22 cellular contexts compared by ENCODE assay signal in the genomic region with DNA sequence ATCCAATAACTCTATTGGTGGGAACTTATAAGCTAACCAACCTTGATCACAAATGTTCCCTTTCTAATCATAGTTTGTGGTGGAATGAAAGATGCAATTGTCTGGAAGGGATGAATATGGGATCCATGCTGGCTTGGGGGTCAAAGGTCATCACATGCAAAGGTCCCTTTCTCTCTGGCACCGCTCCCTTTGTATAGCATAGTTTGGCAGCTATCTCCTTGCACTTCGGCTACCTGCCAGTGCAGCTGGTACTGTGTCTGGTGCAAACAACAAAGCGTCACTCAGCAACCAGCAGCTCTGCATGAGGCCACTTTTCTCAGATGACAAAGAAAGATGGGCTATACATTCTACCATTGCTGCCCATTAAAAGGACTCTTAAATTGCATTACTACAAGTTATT.
A peak's percentile ranks its signal among the peaks of the same experiment; 100 is the strongest.
DNase-seq lines count a peak whose midpoint lies in the region; ATAC-seq and TF ChIP-seq lines count a peak whose summit lies in the region.
"Had no signal": no experiment of that assay in that cellular context is flagged by ENCODE, and none has a peak within 500 bp of the region (broad histone marks: within the 10 kb centered on the region; RNA-seq: fewer than 3 reads in every experiment).

No MANE protein-coding gene starts in this region.

- TF ChIP-seq CTCF in endodermal cell (conservative IDR thresholded peaks at IDR 0.05): no peak

- DNase-seq in DMS 273 (lab: John Stamatoyannopoulos, UW; ENCODE audit: unreplicated experiment): peak; percentile 85
- peak; percentile 26 for DNase-seq in NCI-H2029 treated with DMSO at 0.1 percent for 48 hours (lab: John Stamatoyannopoulos, UW)
- DNase-seq in NCI-H748 treated with DMSO at 0.1 percent for 48 hours (lab: John Stamatoyannopoulos, UW): peak; percentile 72
- DNase-seq in endodermal cell: no peak
- no peak for DNase-seq in globus pallidus (ENCODE audit: low spot score)
- no peak for DNase-seq in stimulated activated naive CD4-positive, alpha-beta T cell (lab: John Stamatoyannopoulos, UW)
- no peak for DNase-seq in activated CD4-positive, alpha-beta T cell treated with anti-CD3 and anti-CD28 coated beads, Interleukin-2, amount 50 U/mL, for 48 hours
- DNase-seq: ACHN; activated CD8-positive, alpha-beta T cell treated with anti-CD3 and anti-CD28 coated beads for 36 hours; activated gamma-delta T cell; activated T-cell treated with anti-CD3 and anti-CD28 coated beads for 4 hours; brain microvascular endothelial cell; head of caudate nucleus; left cardiac atrium; NCI-H1048; NCI-H226; nephron progenitor cell; posterior cingulate gyrus; sigmoid colon; SK-N-SH had no signal

- H3K36me3 Mint-ChIP-seq in endodermal cell (ENCODE audit: low read depth): no peaks in the 10 kb centered on the region

- H3K27ac Mint-ChIP-seq in endodermal cell: no peak overlapping the region
- H3K27ac Mint-ChIP-seq: activated CD8-positive, alpha-beta T cell treated with anti-CD3 and anti-CD28 coated beads for 36 hours; nephron progenitor cell had no signal

- peaks cover 4% of the 10 kb centered on the region for H3K27me3 Mint-ChIP-seq in endodermal cell (ENCODE audit: insufficient read depth)

- H3K4me1 Mint-ChIP-seq in endodermal cell: peaks cover 48% of the 10 kb centered on the region

- no peak overlapping the region for H3K9ac ChIP-seq in endodermal cell (ENCODE audit: extremely low read depth, low read length, poor library complexity, severe bottlenecking)
- H3K9ac ChIP-seq: BLaER1 treated with 17β-estradiol and CSF1 and Interleukin-3, amounts not matched to agents 10 nM and 100 nM; SK-N-SH had no signal

- H3K27me3 ChIP-seq in endodermal cell (ENCODE audit: control insufficient read depth, insufficient read depth, low read length, poor library complexity, severe bottlenecking): peaks cover 17% of the 10 kb centered on the region
- H3K27me3 ChIP-seq: BLaER1 treated with 17β-estradiol and CSF1 and Interleukin-3, amounts not matched to agents 10 nM and 100 nM; sigmoid colon had no signal

- H3K4me3 Mint-ChIP-seq in endodermal cell: no peak overlapping the region
- H3K4me3 Mint-ChIP-seq: activated CD8-positive, alpha-beta T cell treated with anti-CD3 and anti-CD28 coated beads for 36 hours; nephron progenitor cell had no signal

- no peaks in the 10 kb centered on the region for H3K36me3 ChIP-seq in endodermal cell (ENCODE audit: control insufficient read depth, insufficient read depth, low read length)
- H3K36me3 ChIP-seq: BLaER1 treated with 17β-estradiol and CSF1 and Interleukin-3, amounts not matched to agents 10 nM and 100 nM; brain microvascular endothelial cell; sigmoid colon had no signal

- H3K27ac ChIP-seq in endodermal cell (ENCODE audit: low read depth, low read length): peak overlapping the region; percentile 86
- H3K27ac ChIP-seq: BLaER1 treated with 17β-estradiol and CSF1 and Interleukin-3, amounts not matched to agents 10 nM and 100 nM; brain microvascular endothelial cell; sigmoid colon had no signal

- H3K9me3 Mint-ChIP-seq in endodermal cell: no peaks in the 10 kb centered on the region
- H3K9me3 Mint-ChIP-seq: activated CD8-positive, alpha-beta T cell treated with anti-CD3 and anti-CD28 coated beads for 36 hours; nephron progenitor cell had no signal

- ATAC-seq in GM21423 (IDR thresholded peaks at IDR 0.05; ENCODE audit: unreplicated experiment): no peak
- ATAC-seq: activated CD8-positive, alpha-beta T cell treated with anti-CD3 and anti-CD28 coated beads for 36 hours; left cardiac atrium had no signal

- WGBS in endodermal cell (ENCODE audit: insufficient coverage in 1 of 2, insufficient read length in 1 of 2), 2 experiments: 46 to 75% methylated on average over 3 of the region's 3 CpGs

- no peaks in the 10 kb centered on the region for H3K9me3 ChIP-seq in endodermal cell (ENCODE audit: control insufficient read depth, low read length)
- H3K9me3 ChIP-seq: BLaER1 treated with 17β-estradiol and CSF1 and Interleukin-3, amounts not matched to agents 10 nM and 100 nM; sigmoid colon; SK-N-SH had no signal

- peaks cover 4% of the 10 kb centered on the region for H3K4me1 ChIP-seq in endodermal cell (ENCODE audit: control insufficient read depth, insufficient read depth, low read length)
- H3K4me1 ChIP-seq: sigmoid colon had no signal

- H3K4me3 ChIP-seq in endodermal cell (ENCODE audit: low read length): no peak overlapping the region
- H3K4me3 ChIP-seq: BLaER1 treated with 17β-estradiol and CSF1 and Interleukin-3, amounts not matched to agents 10 nM and 100 nM; sigmoid colon had no signal

Comparison
In these comparisons a context has a peak if more than half of its experiments do, and no peak if none do; other contexts are left out.
1. DNase-seq: peak in DMS 273 (single experiment), NCI-H2029 treated with DMSO at 0.1 percent for 48 hours (single experiment) and NCI-H748 treated with DMSO at 0.1 percent for 48 hours (single experiment); none in endodermal cell (single experiment), globus pallidus (single experiment), stimulated activated naive CD4-positive, alpha-beta T cell (0 of 6) and activated CD4-positive, alpha-beta T cell treated with anti-CD3 and anti-CD28 coated beads, Interleukin-2, amount 50 U/mL, for 48 hours (0 of 2).